32 cellular contexts compared by ENCODE assay signal in the genomic region with DNA sequence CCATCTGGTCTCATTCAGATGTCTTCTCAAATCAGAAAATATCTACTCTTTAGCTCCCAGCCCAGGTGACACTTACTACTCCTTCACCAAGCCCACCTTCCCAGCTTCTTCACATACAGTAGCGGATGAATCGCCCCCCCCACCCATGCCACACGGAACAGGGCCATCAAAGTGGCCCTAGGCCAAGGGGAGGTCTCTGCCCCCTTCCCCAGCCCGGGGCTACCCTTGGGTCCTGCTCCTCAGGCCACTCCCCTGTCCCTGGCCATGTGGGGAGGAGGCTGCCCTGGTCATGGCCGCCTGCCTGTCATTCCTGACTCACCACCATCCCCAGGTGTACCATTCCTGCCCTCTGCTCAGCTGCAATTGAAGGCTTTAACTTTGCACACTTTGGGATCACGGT.
"Had no signal": no experiment of that assay in that cellular context is flagged by ENCODE, and none has a peak within 500 bp of the region (broad histone marks: within the 10 kb centered on the region; RNA-seq: fewer than 3 reads in every experiment).

No MANE protein-coding gene starts in this region.

- H3K4me3 ChIP-seq: cardiac muscle cell, colonic mucosa, gastrocnemius medialis, mucosa of descending colon, psoas muscle, sigmoid colon, smooth muscle cell, upper lobe of left lung, vagina had no signal

- H3K9ac ChIP-seq: parathyroid adenoma had no signal

- H3K4me1 ChIP-seq: parathyroid adenoma had no signal

- H3K9me3 ChIP-seq: colonic mucosa, gastrocnemius medialis, mucosa of descending colon, psoas muscle, sigmoid colon, upper lobe of left lung, vagina had no signal

- H3K27me3 ChIP-seq: dorsolateral prefrontal cortex, vagina had no signal

- DNase-seq: activated B cell treated with CpG ODN at 0.5 μM for 24 hours; activated CD4-positive, alpha-beta T cell treated with anti-CD3 and anti-CD28 coated beads for 36 hours; activated CD8-positive, alpha-beta memory T cell treated with anti-CD3 and anti-CD28 coated beads, Interleukin-2, amount 10 ng/mL, durations not matched to agents 7 days and 5 days; activated CD8-positive, alpha-beta T cell treated with anti-CD3 and anti-CD28 coated beads, Interleukin-2, amount 10 ng/mL, durations not matched to agents 7 days and 5 days; activated T-cell treated with anti-CD3 and anti-CD28 coated beads, Interleukin-2, amount 50 U/mL, for 48 hours; anterior cingulate cortex; cerebellar nuclear complex; colonic mucosa; dorsolateral prefrontal cortex; effector memory CD8-positive, alpha-beta T cell; gastrocnemius medialis; glutamatergic neuron; left cardiac atrium; left ventricle myocardium superior; mucosa of descending colon; occipital lobe; psoas muscle; sigmoid colon; stimulated activated CD4-positive, alpha-beta T cell treated with anti-CD3 and anti-CD28 coated beads, Interleukin-1b, Interleukin-23, amount 100 ng/mL, for 48 hours; stimulated activated CD4-positive, alpha-beta T cell treated with anti-CD3 and anti-CD28 coated beads, Interleukin-4, amount 100 ng/mL, for 4 hours; stimulated activated CD8-positive, alpha-beta memory T cell treated with anti-CD3 and anti-CD28 coated beads, Interleukin-4, amount 100 ng/mL, for 48 hours; stimulated activated naive CD8-positive, alpha-beta T cell treated with anti-CD3 and anti-CD28 coated beads, Interleukin-15, amount 100 ng/mL, for 72 hours; substantia nigra had no signal

- H3K36me3 Mint-ChIP-seq: activated CD8-positive, alpha-beta memory T cell treated with anti-CD3 and anti-CD28 coated beads, Interleukin-2, amount 10 ng/mL, durations not matched to agents 7 days and 5 days; activated naive CD4-positive, alpha-beta T cell treated with anti-CD3 and anti-CD28 coated beads, Interleukin-2, amount 50 U/mL, for 24 hours; natural killer cell treated with Interleukin-12 subunit alpha and Interleukin-12 subunit beta and Interleukin-15 and Interleukin-18, amount 100 ng/mL, for 72 hours; stimulated activated memory B cell treated with anti-CD40 and anti-IgM and Interleukin-4, amounts not matched to agents 10 μg/mL and 1 μg/mL and 100 μg/mL, for 72 hours had no signal

- H3K36me3 ChIP-seq: cardiac muscle cell, colonic mucosa, gastrocnemius medialis, sigmoid colon, upper lobe of left lung, vagina had no signal

- H3K4me3 Mint-ChIP-seq: activated B cell treated with CpG ODN at 0.5 μM for 24 hours; activated CD4-positive, alpha-beta T cell treated with anti-CD3 and anti-CD28 coated beads for 36 hours; activated CD8-positive, alpha-beta memory T cell treated with anti-CD3 and anti-CD28 coated beads, Interleukin-2, amount 10 ng/mL, durations not matched to agents 7 days and 5 days; activated CD8-positive, alpha-beta T cell treated with anti-CD3 and anti-CD28 coated beads, Interleukin-2, amount 10 ng/mL, durations not matched to agents 7 days and 5 days; activated naive CD4-positive, alpha-beta T cell treated with anti-CD3 and anti-CD28 coated beads, Interleukin-2, amount 50 U/mL, for 24 hours; effector memory CD8-positive, alpha-beta T cell; natural killer cell treated with Interleukin-12 subunit alpha and Interleukin-12 subunit beta and Interleukin-15 and Interleukin-18, amount 100 ng/mL, for 72 hours; stimulated activated memory B cell treated with anti-CD40 and anti-IgM and Interleukin-4, amounts not matched to agents 10 μg/mL and 1 μg/mL and 100 μg/mL, for 72 hours; stimulated activated naive CD8-positive, alpha-beta T cell treated with anti-CD3 and anti-CD28 coated beads, Interleukin-15, amount 100 ng/mL, for 72 hours had no signal

- H3K9me3 Mint-ChIP-seq: activated B cell treated with CpG ODN at 0.5 μM for 24 hours; activated naive CD4-positive, alpha-beta T cell treated with anti-CD3 and anti-CD28 coated beads, Interleukin-2, amount 50 U/mL, for 24 hours; activated T-helper 2 cell treated with anti-CD3 and anti-CD28 coated beads, Interferon-gamma antibody, Interleukin-2, Interleukin-4, amounts not matched to agents 10 μg/mL and 5 μg/mL and 100 μg/mL, durations not matched to agents 14 hours and 24 hours and 36 hours; effector memory CD8-positive, alpha-beta T cell; natural killer cell treated with Interleukin-12 subunit alpha and Interleukin-12 subunit beta and Interleukin-15 and Interleukin-18, amount 100 ng/mL, for 72 hours; stimulated activated memory B cell treated with anti-CD40 and anti-IgM and Interleukin-4, amounts not matched to agents 10 μg/mL and 1 μg/mL and 100 μg/mL, for 72 hours; stimulated activated naive CD8-positive, alpha-beta T cell treated with anti-CD3 and anti-CD28 coated beads, Interleukin-15, amount 100 ng/mL, for 72 hours had no signal

- H3K27ac ChIP-seq: cardiac muscle cell, colonic mucosa, gastrocnemius medialis, parathyroid adenoma, psoas muscle, sigmoid colon, upper lobe of left lung, vagina had no signal

- H3K27ac Mint-ChIP-seq: activated B cell treated with CpG ODN at 0.5 μM for 24 hours; activated CD4-positive, alpha-beta T cell treated with anti-CD3 and anti-CD28 coated beads for 36 hours; activated CD8-positive, alpha-beta memory T cell treated with anti-CD3 and anti-CD28 coated beads, Interleukin-2, amount 10 ng/mL, durations not matched to agents 7 days and 5 days; activated CD8-positive, alpha-beta T cell treated with anti-CD3 and anti-CD28 coated beads, Interleukin-2, amount 10 ng/mL, durations not matched to agents 7 days and 5 days; activated naive CD4-positive, alpha-beta T cell treated with anti-CD3 and anti-CD28 coated beads, Interleukin-2, amount 50 U/mL, for 24 hours; activated T-helper 2 cell treated with anti-CD3 and anti-CD28 coated beads, Interferon-gamma antibody, Interleukin-2, Interleukin-4, amounts not matched to agents 10 μg/mL and 5 μg/mL and 100 μg/mL, durations not matched to agents 14 hours and 24 hours and 36 hours; effector memory CD8-positive, alpha-beta T cell; natural killer cell treated with Interleukin-12 subunit alpha and Interleukin-12 subunit beta and Interleukin-15 and Interleukin-18, amount 100 ng/mL, for 72 hours; stimulated activated memory B cell treated with anti-CD40 and anti-IgM and Interleukin-4, amounts not matched to agents 10 μg/mL and 1 μg/mL and 100 μg/mL, for 72 hours; stimulated activated naive CD8-positive, alpha-beta T cell treated with anti-CD3 and anti-CD28 coated beads, Interleukin-15, amount 100 ng/mL, for 72 hours had no signal

- ATAC-seq: activated CD4-positive, alpha-beta T cell treated with anti-CD3 and anti-CD28 coated beads for 36 hours; activated CD8-positive, alpha-beta memory T cell treated with anti-CD3 and anti-CD28 coated beads, Interleukin-2, amount 10 ng/mL, durations not matched to agents 7 days and 5 days; activated CD8-positive, alpha-beta T cell treated with anti-CD3 and anti-CD28 coated beads, Interleukin-2, amount 10 ng/mL, durations not matched to agents 7 days and 5 days; effector memory CD8-positive, alpha-beta T cell; gastrocnemius medialis; left ventricle myocardium superior; mucosa of descending colon; natural killer cell treated with Interleukin-12 subunit alpha and Interleukin-12 subunit beta and Interleukin-15 and Interleukin-18, amount 100 ng/mL, for 72 hours; psoas muscle; stimulated activated memory B cell treated with anti-CD40 and anti-IgM and Interleukin-4, amounts not matched to agents 10 μg/mL and 1 μg/mL and 100 μg/mL, for 72 hours; stimulated activated naive CD8-positive, alpha-beta T cell treated with anti-CD3 and anti-CD28 coated beads, Interleukin-15, amount 100 ng/mL, for 72 hours had no signal
